Comparison of ENCODE assay signal across 17 cellular contexts in genomic region chr1:25728301-25728935, GRCh38.
DNase-seq lines count a peak whose midpoint lies in the region; ATAC-seq, FAIRE-seq and TF ChIP-seq lines count a peak whose summit lies in the region.
"Had no signal": no experiment of that assay in that cellular context is flagged by ENCODE, and none has a peak within 500 bp of the region (broad histone marks: within the 10 kb centered on the region; RNA-seq: fewer than 3 reads in every experiment).

No MANE protein-coding gene starts in this region.

- H3K4me3 ChIP-seq in choroid plexus epithelial cell (ENCODE audit: low read depth, low read length) (no peak overlapping the region), mucosa of descending colon (no peak overlapping the region), spleen (no peak overlapping the region)
- H3K4me3 ChIP-seq: ovary had no signal

- peak; percentile 15 for DNase-seq in NCI-H82 treated with DMSO at 0.1 percent for 48 hours (lab: John Stamatoyannopoulos, UW; ENCODE audit: unreplicated experiment)
- no peak for DNase-seq in NCI-H82 (lab: John Stamatoyannopoulos, UW)
- DNase-seq in choroid plexus epithelial cell (ENCODE audit: low read depth) = peak; percentile 23
- no peak for DNase-seq in mucosa of descending colon
- no peak for DNase-seq in spleen
- DNase-seq in RCC 7860 (ENCODE audit: low spot score) = no peak
- DNase-seq: 8988T, amniotic stem cell, Kasumi-1, SW 1271 had no signal

- intact Hi-C loops in mucosa of descending colon (cut with DNase I, micrococcal nuclease) = no loop called here
- intact Hi-C loops in spleen (cut with DNase I; ENCODE audit: low total_unique reads) = no loop called here

- TF ChIP-seq CTCF in choroid plexus epithelial cell (conservative IDR thresholded peaks at IDR 0.05; ENCODE audit: low read depth, low read length) (no peak), mucosa of descending colon (IDR thresholded peaks at IDR 0.05) (no peak), spleen (IDR thresholded peaks at IDR 0.05 in 8 of 11, conservative IDR thresholded peaks at IDR 0.05 in 3 of 11) (no peak)

- H3K27me3 ChIP-seq in spleen (replicated peaks in 1 of 7) = no peaks in the 10 kb centered on the region
- H3K27me3 ChIP-seq: ovary had no signal

- H3K9me3 ChIP-seq in mucosa of descending colon = no peaks in the 10 kb centered on the region
- H3K9me3 ChIP-seq in spleen = no peaks in the 10 kb centered on the region
- H3K9me3 ChIP-seq: ovary had no signal

- peak overlapping the region in 5 of 8 donors; percentile 35 to 50 (median 37) for H3K27ac ChIP-seq in spleen
- H3K27ac ChIP-seq: C4-2B had no signal

- H3K36me3 ChIP-seq in mucosa of descending colon (ENCODE audit: low read depth) = no peaks in the 10 kb centered on the region
- H3K36me3 ChIP-seq in spleen = no peaks in the 10 kb centered on the region
- H3K36me3 ChIP-seq: ovary had no signal

- no peak for FAIRE-seq in RCC 7860 (lab: Jason Lieb, UNC)
- FAIRE-seq: endothelial cell of umbilical vein, frontal cortex had no signal

- no peak for TF ChIP-seq POLR2A in spleen (IDR thresholded peaks at IDR 0.05)

- ATAC-seq in mucosa of descending colon (peak; percentile 5), GM18870 (IDR thresholded peaks at IDR 0.05; ENCODE audit: unreplicated experiment) (no peak), GM21447 (IDR thresholded peaks at IDR 0.05; ENCODE audit: unreplicated experiment) (no peak)
- ATAC-seq: stimulated activated memory B cell treated with anti-CD40 and anti-IgM and Interleukin-4, amounts not matched to agents 10 μg/mL and 1 μg/mL and 100 μg/mL, for 72 hours had no signal

- WGBS in spleen, 5 donors = 74 to 85% (median 79%) methylated on average over 10 to 11 of the region's 11 CpGs

- H3K4me1 ChIP-seq in mucosa of descending colon (ENCODE audit: low read depth) (peaks cover 17% of the 10 kb centered on the region), spleen (peaks cover 16 to 44% (median 32%) of the 10 kb centered on the region in 6 donors)

Comparison
In these comparisons a context has a peak if more than half of its experiments do, and no peak if none do; other contexts are left out.
1. DNase-seq: peak in NCI-H82 treated with DMSO at 0.1 percent for 48 hours (single experiment) and choroid plexus epithelial cell (single experiment); none in NCI-H82 (single experiment), mucosa of descending colon (0 of 3), spleen (single experiment) and RCC 7860 (single experiment).